9 cellular contexts compared by ENCODE assay signal in the genomic region with DNA sequence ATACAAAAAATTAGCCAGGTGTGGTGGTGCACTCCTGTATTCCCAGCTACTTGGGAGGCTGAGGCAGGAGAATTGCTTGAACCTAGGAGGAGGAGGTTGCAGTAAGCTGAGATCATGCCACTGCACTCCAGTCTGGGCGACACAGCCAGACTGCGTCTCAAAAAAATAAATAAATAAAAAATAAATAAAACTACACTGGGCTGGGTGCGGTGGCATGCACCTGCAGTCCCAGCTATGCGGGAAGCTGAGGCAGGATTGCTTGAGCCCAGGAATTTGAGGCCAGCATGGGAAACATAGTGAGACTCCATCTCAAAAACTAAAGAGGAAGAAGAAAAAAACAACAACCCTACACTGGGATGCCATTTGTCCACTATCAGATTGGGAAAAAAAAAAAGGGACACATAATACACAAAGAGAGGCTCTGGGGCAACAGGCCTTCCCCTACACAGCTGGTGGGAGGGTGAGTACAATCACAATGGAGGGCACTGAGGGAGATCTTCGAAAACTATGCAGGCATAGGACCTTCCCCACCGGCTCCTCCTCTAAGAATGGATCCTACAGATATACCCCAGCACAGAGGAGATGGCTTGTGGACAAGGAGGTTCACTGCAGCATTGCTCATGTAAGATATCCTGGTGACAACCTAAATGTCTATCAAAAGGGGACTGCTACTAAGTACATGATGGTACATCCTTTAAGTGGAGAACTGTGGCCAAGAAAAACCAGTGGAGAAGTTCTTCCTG. TPM values are rescaled to one million over a fixed set of nuclear protein-coding genes. Genes with fewer than 3 reads are reported as not detected.
DNase-seq lines count a peak whose midpoint lies in the region; ATAC-seq and TF ChIP-seq lines count a peak whose summit lies in the region.
"Not testable (repeated sequence)": the region's sequence is repeated elsewhere in the genome, so short reads cannot be mapped to it uniquely, and the experiment has no call there.
"Had no signal": no experiment of that assay in that cellular context is flagged by ENCODE, and none has a peak within 500 bp of the region (broad histone marks: within the 10 kb centered on the region; RNA-seq: fewer than 3 reads in every experiment).

No MANE protein-coding gene starts in this region.

- H3K4me3 ChIP-seq in Peyer's patch; lower leg skin (ENCODE audit: low read depth, poor library complexity, severe bottlenecking); suprapubic skin: not testable (repeated sequence)

- WGBS in lower leg skin, 2 donors = 94 to 95% methylated on average over 6 of the region's 6 CpGs
- 94% methylated on average over 6 of the region's 6 CpGs for WGBS in suprapubic skin

- intact Hi-C loops in lower leg skin (cut with DNase I; ENCODE audit: low total_unique reads) = not testable (repeated sequence)

- TF ChIP-seq EP300 in suprapubic skin (IDR thresholded peaks at IDR 0.05) = not testable (repeated sequence)

- H3K27ac ChIP-seq in Peyer's patch, suprapubic skin: not testable (repeated sequence)
- H3K27ac ChIP-seq in cingulate gyrus (ENCODE audit: low read depth, low read length) = peak overlapping the region; percentile 50

- DNase-seq in Peyer's patch (peak; percentile 16 to 47 (median 28)), glutamatergic neuron (peak; percentile 4), lower leg skin (ENCODE audit: low spot score in 2 of 2) (peak; percentile 13 to 86), osteocyte (ENCODE audit: extremely low spot score, unreplicated experiment) (peak; percentile 88), suprapubic skin (ENCODE audit: low spot score in 2 of 2) (peak; percentile 65 to 77)

- not testable (repeated sequence) for TF ChIP-seq CTCF in Peyer's patch (IDR thresholded peaks at IDR 0.05); glutamatergic neuron (IDR thresholded peaks at IDR 0.05; ENCODE audit: partially characterized antibody, unreplicated experiment); lower leg skin (IDR thresholded peaks at IDR 0.05); osteocyte (IDR thresholded peaks at IDR 0.05); suprapubic skin (IDR thresholded peaks at IDR 0.05)

- H3K4me1 Mint-ChIP-seq in activated T-helper 17 cell treated with anti-CD3 and anti-CD28 coated beads, Interleukin-2, amount 50 U/mL, for 72 hours; glutamatergic neuron (ENCODE audit: low read depth, unreplicated experiment); osteocyte (ENCODE audit: unreplicated experiment): not testable (repeated sequence)

- not testable (repeated sequence) for H3K4me1 ChIP-seq in Peyer's patch, suprapubic skin

- H3K9me3 Mint-ChIP-seq in activated T-helper 17 cell treated with anti-CD3 and anti-CD28 coated beads, Interleukin-2, amount 50 U/mL, for 72 hours; glutamatergic neuron (ENCODE audit: unreplicated experiment); osteocyte (ENCODE audit: unreplicated experiment): not testable (repeated sequence)

- H3K36me3 ChIP-seq in Peyer's patch = peaks cover 2 to 69% (median 6%) of the 10 kb centered on the region in 3 donors
- H3K36me3 ChIP-seq in suprapubic skin = peaks cover 53% of the 10 kb centered on the region

- H3K27me3 Mint-ChIP-seq in activated T-helper 17 cell treated with anti-CD3 and anti-CD28 coated beads, Interleukin-2, amount 50 U/mL, for 72 hours; glutamatergic neuron (ENCODE audit: unreplicated experiment); osteocyte (ENCODE audit: unreplicated experiment): not testable (repeated sequence)

- H3K9me3 ChIP-seq in Peyer's patch, suprapubic skin: not testable (repeated sequence)

- H3K4me3 Mint-ChIP-seq in activated T-helper 17 cell treated with anti-CD3 and anti-CD28 coated beads, Interleukin-2, amount 50 U/mL, for 72 hours; glutamatergic neuron (ENCODE audit: unreplicated experiment); osteocyte (ENCODE audit: unreplicated experiment): not testable (repeated sequence)

- peak overlapping the region; percentile 35 for H3K27ac Mint-ChIP-seq in activated T-helper 17 cell treated with anti-CD3 and anti-CD28 coated beads, Interleukin-2, amount 50 U/mL, for 72 hours
- H3K27ac Mint-ChIP-seq in glutamatergic neuron (ENCODE audit: unreplicated experiment); osteocyte (ENCODE audit: unreplicated experiment): not testable (repeated sequence)

- H3K36me3 Mint-ChIP-seq in activated T-helper 17 cell treated with anti-CD3 and anti-CD28 coated beads, Interleukin-2, amount 50 U/mL, for 72 hours (ENCODE audit: low read depth) = peaks cover 34% of the 10 kb centered on the region
- H3K36me3 Mint-ChIP-seq in glutamatergic neuron (ENCODE audit: unreplicated experiment) = not testable (repeated sequence)
- peaks cover 51% of the 10 kb centered on the region for H3K36me3 Mint-ChIP-seq in osteocyte (ENCODE audit: unreplicated experiment)

- H3K27me3 ChIP-seq in Peyer's patch, suprapubic skin: not testable (repeated sequence)

- not testable (repeated sequence) for TF ChIP-seq POLR2A in Peyer's patch (IDR thresholded peaks at IDR 0.05); lower leg skin (IDR thresholded peaks at IDR 0.05); suprapubic skin (IDR thresholded peaks at IDR 0.05)

- ATAC-seq in activated T-helper 17 cell treated with anti-CD3 and anti-CD28 coated beads, Interleukin-2, amount 50 U/mL, for 72 hours (replicated peaks) = not testable (repeated sequence)

RNA-seq across cellular contexts. Expression of a gene that starts 20.3 kb away (rescaled TPM):
- total RNA-seq in Peyer's patch = 100 to 1,000 TPM in 3 of 4 donors, 10 to 100 TPM in 1; 73.9 to 145 (median 115) TPM
- total RNA-seq in activated T-helper 17 cell treated with anti-CD3 and anti-CD28 coated beads, Interleukin-2, amount 50 U/mL, for 72 hours = 1 to 10 TPM; 6.1 to 6.8 TPM
- 41.8 TPM for total RNA-seq in glutamatergic neuron (ENCODE audit: unreplicated experiment)
- 10 to 100 TPM in 3 of 4 donors, 1 to 10 TPM in 1; 8.2 to 19.8 (median 14.7) TPM for total RNA-seq in lower leg skin
- total RNA-seq in osteocyte = 50.1 and 55.6 TPM in 2 replicates
- total RNA-seq in suprapubic skin = 10 to 100 TPM; 12.9 to 49.1 (median 23.8) TPM

RNA-seq across cellular contexts. Expression of a gene that starts 33.0 kb away (rescaled TPM):
- total RNA-seq in Peyer's patch (under 1 TPM; under 0.01 TPM), glutamatergic neuron (ENCODE audit: unreplicated experiment) (3,598 TPM), lower leg skin (under 1 TPM in 3 of 4 donors, not detected in 1; under 0.01 TPM), osteocyte (2,650 and 2,859 TPM in 2 replicates), suprapubic skin (under 1 TPM; under 0.01 TPM)
- 1,000 to 10,000 TPM; 1,202 to 2,371 TPM for total RNA-seq in activated T-helper 17 cell treated with anti-CD3 and anti-CD28 coated beads, Interleukin-2, amount 50 U/mL, for 72 hours
- total RNA-seq: H4, myocyte had no signal

Comparison
In these comparisons a context has a peak if more than half of its experiments do, and no peak if none do; other contexts are left out.
1. DNase-seq: peak in every context shown above with its lines; median percentile 88 in osteocyte; 71 in suprapubic skin; 50 in lower leg skin; 28 in Peyer's patch; 4 in glutamatergic neuron.
2. RNA of a gene that starts 33.0 kb away (total RNA-seq): 3,598 TPM in glutamatergic neuron (single experiment), 2,650 to 2,859 TPM in osteocyte and 1,202 to 2,371 TPM in activated T-helper 17 cell treated with anti-CD3 and anti-CD28 coated beads, Interleukin-2, amount 50 U/mL, for 72 hours; under 0.01 TPM in Peyer's patch, under 0.01 TPM in lower leg skin and under 0.01 TPM in suprapubic skin; every median in the first group is over 1,000 times any median in the second.